In genomic region chr13:30453727-30454126, GRCh38 we compare ENCODE assay signal across 12 cellular contexts. TPM values are rescaled to one million over a fixed set of nuclear protein-coding genes. Genes with fewer than 3 reads are reported as not detected.
A peak's percentile ranks its signal among the peaks of the same experiment; 100 is the strongest.
DNase-seq lines count a peak whose midpoint lies in the region; ATAC-seq and TF ChIP-seq lines count a peak whose summit lies in the region.
"Had no signal": no experiment of that assay in that cellular context is flagged by ENCODE, and none has a peak within 500 bp of the region (broad histone marks: within the 10 kb centered on the region; RNA-seq: fewer than 3 reads in every experiment).

No MANE protein-coding gene starts in this region.

- H3K9ac ChIP-seq in mammary epithelial cell (ENCODE audit: insufficient read depth, low read length), result no peak overlapping the region

- H3K9me3 ChIP-seq in breast epithelium (no peaks in the 10 kb centered on the region), mammary epithelial cell (replicated peaks; ENCODE audit: insufficient read depth, low read length) (no peaks in the 10 kb centered on the region)

- H3K27me3 ChIP-seq in breast epithelium, result no peaks in the 10 kb centered on the region
- H3K27me3 ChIP-seq in mammary epithelial cell (ENCODE audit: insufficient read depth, low read length), result no peaks in the 10 kb centered on the region

- no TSS peak for BruUV-seq in MCF 10A (replicated peaks; lab: Mats Ljungman, UMichigan)
- BruUV-seq in mammary epithelial cell (replicated peaks; lab: Mats Ljungman, UMichigan), result no TSS peak

- no peak for TF ChIP-seq POLR2A in breast epithelium (IDR thresholded peaks at IDR 0.05)

- in situ Hi-C loops in mammary epithelial cell (cut with MboI; ENCODE audit: low sequenced_read_pairs in 2 of 2), result loop anchor here in 1 of 2 donors (25.0 kb wide), 1 partner anchor 316 kb away; no protein-coding TSS in a partner anchor

- H4K20me1 ChIP-seq in mammary epithelial cell (ENCODE audit: insufficient read depth, low read length), result no peaks in the 10 kb centered on the region

- no peaks in the 10 kb centered on the region for H3K4me1 Mint-ChIP-seq in MCF 10A (ENCODE audit: insufficient read depth, unreplicated experiment)
- H3K4me1 Mint-ChIP-seq in stimulated activated memory B cell treated with anti-CD40 and anti-IgM and Interleukin-4, amounts not matched to agents 10 μg/mL and 1 μg/mL and 100 μg/mL, for 72 hours, result peaks cover 31% of the 10 kb centered on the region

- no peak overlapping the region for H3K4me3 Mint-ChIP-seq in MCF 10A (ENCODE audit: unreplicated experiment)
- H3K4me3 Mint-ChIP-seq in stimulated activated memory B cell treated with anti-CD40 and anti-IgM and Interleukin-4, amounts not matched to agents 10 μg/mL and 1 μg/mL and 100 μg/mL, for 72 hours, result no peak overlapping the region
- H3K4me3 Mint-ChIP-seq: CD4-positive, alpha-beta memory T cell had no signal

- no peak overlapping the region for H3K27ac ChIP-seq in breast epithelium
- H3K27ac ChIP-seq in mammary epithelial cell (ENCODE audit: insufficient read depth, low read depth, low read length), result no peak overlapping the region

- dilution Hi-C loops in mammary epithelial cell (cut with HindIII; ENCODE audit: low sequenced_read_pairs), result no loop called here

- DNase-seq in MCF 10A (ENCODE audit: unreplicated experiment) (peak; percentile 26), breast epithelium (ENCODE audit: low spot score in 2 of 2) (no peak), MV-4-11 (lab: John Stamatoyannopoulos, UW) (peak; percentile 86), mammary epithelial cell (no peak), retina (no peak)
- no peak for DNase-seq in stimulated activated CD4-positive, alpha-beta T cell treated with anti-CD3 and anti-CD28 coated beads, Interleukin-4, amount 100 ng/mL, for 1 hour
- DNase-seq: CD4-positive, alpha-beta memory T cell; NCI-H1436 treated with DMSO at 0.1 percent for 48 hours had no signal

- H3K9me3 Mint-ChIP-seq in MCF 10A (ENCODE audit: unreplicated experiment), result no peaks in the 10 kb centered on the region
- H3K9me3 Mint-ChIP-seq in stimulated activated memory B cell treated with anti-CD40 and anti-IgM and Interleukin-4, amounts not matched to agents 10 μg/mL and 1 μg/mL and 100 μg/mL, for 72 hours, result no peaks in the 10 kb centered on the region
- H3K9me3 Mint-ChIP-seq: activated naive CD4-positive, alpha-beta T cell treated with anti-CD3 and anti-CD28 coated beads, Interleukin-2, amount 50 U/mL, for 72 hours; CD4-positive, alpha-beta memory T cell had no signal

- CTCF ChIA-PET in MCF 10A (lab: Yijun Ruan, JAX), result interaction anchor here (0.7 to 1.3 kb wide), 2 partner anchors 14 to 198 kb away, joined by 3 read pairs; no protein-coding TSS in a partner anchor
- CTCF ChIA-PET in mammary epithelial cell (lab: Charles Lee; ENCODE audit: low non-redundant PET), result no interaction called here

- no peak overlapping the region for H2AFZ ChIP-seq in mammary epithelial cell (ENCODE audit: low read depth, low read length)

- H3K79me2 ChIP-seq in mammary epithelial cell (ENCODE audit: insufficient read depth, low read length), result no peaks in the 10 kb centered on the region

- H3K27me3 Mint-ChIP-seq in MCF 10A (ENCODE audit: insufficient read depth, unreplicated experiment), result no peaks in the 10 kb centered on the region
- no peaks in the 10 kb centered on the region for H3K27me3 Mint-ChIP-seq in stimulated activated memory B cell treated with anti-CD40 and anti-IgM and Interleukin-4, amounts not matched to agents 10 μg/mL and 1 μg/mL and 100 μg/mL, for 72 hours
- H3K27me3 Mint-ChIP-seq: CD4-positive, alpha-beta memory T cell had no signal

- H3K36me3 ChIP-seq in breast epithelium (no peaks in the 10 kb centered on the region), mammary epithelial cell (ENCODE audit: insufficient read depth, low read length) (peaks cover 4% of the 10 kb centered on the region)

- ATAC-seq in stimulated activated memory B cell treated with anti-CD40 and anti-IgM and Interleukin-4, amounts not matched to agents 10 μg/mL and 1 μg/mL and 100 μg/mL, for 72 hours, result peak; percentile 68
- ATAC-seq in GM21576 (IDR thresholded peaks at IDR 0.05; ENCODE audit: unreplicated experiment), result no peak
- ATAC-seq: Panc1 had no signal

- TF ChIP-seq CTCF in MCF 10A (IDR thresholded peaks at IDR 0.05; ENCODE audit: unreplicated experiment) (no peak), breast epithelium (IDR thresholded peaks at IDR 0.05) (no peak), mammary epithelial cell (conservative IDR thresholded peaks at IDR 0.05 in 1 of 2, IDR thresholded peaks at IDR 0.05 in 1 of 2; ENCODE audit: extremely low read depth in 1 of 2, insufficient read depth in 1 of 2, low read depth in 1 of 2, low read length in 2 of 2) (peak; percentile 18 to 22)

- intact Hi-C loops in MCF 10A (cut with micrococcal nuclease), result no loop called here
- intact Hi-C loops in breast epithelium (cut with DNase I; ENCODE audit: low total_unique reads), result no loop called here
- intact Hi-C loops in mammary epithelial cell (cut with micrococcal nuclease), result no loop called here

- no peak overlapping the region for H3K27ac Mint-ChIP-seq in MCF 10A (ENCODE audit: low read depth, unreplicated experiment)
- H3K27ac Mint-ChIP-seq in stimulated activated memory B cell treated with anti-CD40 and anti-IgM and Interleukin-4, amounts not matched to agents 10 μg/mL and 1 μg/mL and 100 μg/mL, for 72 hours, result peak overlapping the region; percentile 31

- no peaks in the 10 kb centered on the region for H3K4me1 ChIP-seq in breast epithelium
- no peaks in the 10 kb centered on the region for H3K4me1 ChIP-seq in mammary epithelial cell (ENCODE audit: insufficient read depth, low read length)

- no peak overlapping the region for H3K4me2 ChIP-seq in mammary epithelial cell (ENCODE audit: insufficient read depth, low read depth, low read length)

- peaks cover 13% of the 10 kb centered on the region for H3K36me3 Mint-ChIP-seq in MCF 10A (ENCODE audit: insufficient read depth, unreplicated experiment)
- peaks cover 4% of the 10 kb centered on the region for H3K36me3 Mint-ChIP-seq in stimulated activated memory B cell treated with anti-CD40 and anti-IgM and Interleukin-4, amounts not matched to agents 10 μg/mL and 1 μg/mL and 100 μg/mL, for 72 hours

- 88% methylated on average over 3 of the region's 4 CpGs for WGBS in mammary epithelial cell (ENCODE audit: low coverage, missing lambda C conversion rate)

- POLR2A ChIA-PET in MCF 10A (lab: Yijun Ruan, JAX), result interaction anchor here (1.2 kb wide), 1 partner anchor 10 kb away, joined by 3 read pairs; no protein-coding TSS in a partner anchor

- H3K4me3 ChIP-seq in breast epithelium (no peak overlapping the region), mammary epithelial cell (replicated peaks in 1 of 3; ENCODE audit: insufficient read depth in 1 of 3, low read depth in 2 of 3, low read length in 3 of 3) (no peak overlapping the region)

RNA-seq across cellular contexts. Expression of gene HMGB1, which starts 12.0 kb away (rescaled TPM):
- total RNA-seq in MCF 10A (2022) (302 and 307 TPM in 2 replicates), breast epithelium (100 to 1,000 TPM; 185 to 269 (median 262) TPM), mammary epithelial cell (100 to 1,000 TPM in 1 of 2 donors, 10 to 100 TPM in 1; 78.0 to 273 TPM)
- polyA plus RNA-seq in mammary epithelial cell, result 192 TPM
- polyA minus RNA-seq in mammary epithelial cell, result 58.7 TPM

RNA-seq across cellular contexts. Expression of gene UBE2L5, which starts 31.4 kb away (rescaled TPM):
- total RNA-seq in MCF 10A (2022), result not detected in 2 replicates
- 1 to 10 TPM in 1 of 3 donors, under 1 TPM in 1, not detected in 1; 0.98 to 1.3 TPM for total RNA-seq in breast epithelium
- not detected for total RNA-seq in mammary epithelial cell
- polyA plus RNA-seq in mammary epithelial cell, result not detected
- polyA minus RNA-seq in mammary epithelial cell, result 0.67 TPM
- total RNA-seq: CD4-positive, alpha-beta memory T cell had no signal
- polyA plus RNA-seq: CD4-positive, alpha-beta memory T cell had no signal

Comparison
In these comparisons a context has a peak if more than half of its experiments do, and no peak if none do; other contexts are left out.
1. DNase-seq: peak in MCF 10A (single experiment) and MV-4-11 (single experiment); none in breast epithelium (0 of 2), mammary epithelial cell (single experiment), stimulated activated CD4-positive, alpha-beta T cell treated with anti-CD3 and anti-CD28 coated beads, Interleukin-4, amount 100 ng/mL, for 1 hour (single experiment) and retina (single experiment).
2. CTCF ChIP-seq: peak in mammary epithelial cell (2 of 2); none in MCF 10A (single experiment) and breast epithelium (0 of 3).